18 cellular contexts compared by ENCODE assay signal in the genomic region with DNA sequence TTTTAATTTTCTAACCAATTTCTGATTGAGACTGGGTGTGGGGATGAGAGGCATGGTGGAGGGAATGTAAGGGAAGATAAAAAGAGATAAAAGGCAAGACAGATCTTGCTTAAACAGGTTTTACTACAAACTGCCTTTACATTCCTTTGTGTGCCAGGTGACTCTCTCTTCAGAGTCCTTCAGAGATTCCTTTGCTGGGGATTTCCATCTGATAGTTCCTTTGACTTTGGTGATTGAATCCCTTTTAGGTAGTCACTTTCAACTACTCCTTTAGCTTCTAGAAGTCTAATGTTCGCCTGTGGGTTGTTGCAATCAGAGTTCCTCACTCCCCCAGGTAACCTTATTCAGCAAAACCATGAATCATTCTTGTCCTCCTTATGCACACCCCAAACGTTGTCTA.
"Had no signal": no experiment of that assay in that cellular context is flagged by ENCODE, and none has a peak within 500 bp of the region (broad histone marks: within the 10 kb centered on the region; RNA-seq: fewer than 3 reads in every experiment).

No MANE protein-coding gene starts in this region.

- H3K4me1 Mint-ChIP-seq: activated CD8-positive, alpha-beta memory T cell treated with anti-CD3 and anti-CD28 coated beads, Interleukin-2, amount 10 ng/mL, durations not matched to agents 7 days and 5 days; activated naive CD4-positive, alpha-beta T cell treated with anti-CD3 and anti-CD28 coated beads, Interleukin-2, amount 10 ng/mL, durations not matched to agents 7 days and 5 days; naive thymus-derived CD4-positive, alpha-beta T cell; stimulated activated naive B cell treated with anti-CD40 and anti-IgM and Interleukin-4, amounts not matched to agents 10 μg/mL and 1 μg/mL and 100 μg/mL, for 72 hours had no signal

- H3K27ac Mint-ChIP-seq: activated CD4-positive, alpha-beta memory T cell treated with anti-CD3 and anti-CD28 coated beads for 36 hours; activated CD8-positive, alpha-beta memory T cell treated with anti-CD3 and anti-CD28 coated beads, Interleukin-2, amount 10 ng/mL, durations not matched to agents 7 days and 5 days; activated naive CD4-positive, alpha-beta T cell treated with anti-CD3 and anti-CD28 coated beads, Interleukin-2, amount 10 ng/mL, durations not matched to agents 7 days and 5 days; naive thymus-derived CD4-positive, alpha-beta T cell; stimulated activated naive B cell treated with anti-CD40 and anti-IgM and Interleukin-4, amounts not matched to agents 10 μg/mL and 1 μg/mL and 100 μg/mL, for 72 hours had no signal

- H2AFZ ChIP-seq: parathyroid adenoma had no signal

- H3K27me3 ChIP-seq: ascending aorta, esophagus squamous epithelium, neutrophil, thyroid gland, vagina had no signal

- H3K36me3 ChIP-seq: ascending aorta, esophagus squamous epithelium, neutrophil, thyroid gland, vagina had no signal

- H3K36me3 Mint-ChIP-seq: activated CD4-positive, alpha-beta memory T cell treated with anti-CD3 and anti-CD28 coated beads for 36 hours; activated CD8-positive, alpha-beta memory T cell treated with anti-CD3 and anti-CD28 coated beads, Interleukin-2, amount 10 ng/mL, durations not matched to agents 7 days and 5 days; activated naive CD4-positive, alpha-beta T cell treated with anti-CD3 and anti-CD28 coated beads, Interleukin-2, amount 10 ng/mL, durations not matched to agents 7 days and 5 days; naive thymus-derived CD4-positive, alpha-beta T cell; stimulated activated naive B cell treated with anti-CD40 and anti-IgM and Interleukin-4, amounts not matched to agents 10 μg/mL and 1 μg/mL and 100 μg/mL, for 72 hours had no signal

- H3K9me3 ChIP-seq: ascending aorta, esophagus squamous epithelium, mucosa of descending colon, neutrophil, thyroid gland, vagina had no signal

- H3K4me3 Mint-ChIP-seq: activated CD4-positive, alpha-beta memory T cell treated with anti-CD3 and anti-CD28 coated beads for 36 hours; activated CD8-positive, alpha-beta memory T cell treated with anti-CD3 and anti-CD28 coated beads, Interleukin-2, amount 10 ng/mL, durations not matched to agents 7 days and 5 days; activated naive CD4-positive, alpha-beta T cell treated with anti-CD3 and anti-CD28 coated beads, Interleukin-2, amount 10 ng/mL, durations not matched to agents 7 days and 5 days; naive thymus-derived CD4-positive, alpha-beta T cell; stimulated activated naive B cell treated with anti-CD40 and anti-IgM and Interleukin-4, amounts not matched to agents 10 μg/mL and 1 μg/mL and 100 μg/mL, for 72 hours had no signal

- ATAC-seq: activated CD8-positive, alpha-beta memory T cell treated with anti-CD3 and anti-CD28 coated beads, Interleukin-2, amount 10 ng/mL, durations not matched to agents 7 days and 5 days; left colon; mucosa of descending colon; naive thymus-derived CD4-positive, alpha-beta T cell; stimulated activated naive B cell treated with anti-CD40 and anti-IgM and Interleukin-4, amounts not matched to agents 10 μg/mL and 1 μg/mL and 100 μg/mL, for 72 hours had no signal

- DNase-seq: activated CD4-positive, alpha-beta memory T cell treated with anti-CD3 and anti-CD28 coated beads for 36 hours; activated CD8-positive, alpha-beta memory T cell treated with anti-CD3 and anti-CD28 coated beads, Interleukin-2, amount 10 ng/mL, durations not matched to agents 7 days and 5 days; activated naive CD4-positive, alpha-beta T cell treated with anti-CD3 and anti-CD28 coated beads, Interleukin-2, amount 10 ng/mL, durations not matched to agents 7 days and 5 days; activated T-cell treated with anti-CD3 and anti-CD28 coated beads, Interleukin-2, amount 50 U/mL, for 1 hour; esophagus squamous epithelium; glutamatergic neuron; left colon; mucosa of descending colon; naive thymus-derived CD4-positive, alpha-beta T cell; stimulated activated naive B cell treated with anti-CD40 and anti-IgM and Interleukin-4, amounts not matched to agents 10 μg/mL and 1 μg/mL and 100 μg/mL, for 72 hours; T-helper 1 cell; thyroid gland had no signal

- H3K27me3 Mint-ChIP-seq: activated CD4-positive, alpha-beta memory T cell treated with anti-CD3 and anti-CD28 coated beads for 36 hours; activated CD8-positive, alpha-beta memory T cell treated with anti-CD3 and anti-CD28 coated beads, Interleukin-2, amount 10 ng/mL, durations not matched to agents 7 days and 5 days; activated naive CD4-positive, alpha-beta T cell treated with anti-CD3 and anti-CD28 coated beads, Interleukin-2, amount 10 ng/mL, durations not matched to agents 7 days and 5 days; naive thymus-derived CD4-positive, alpha-beta T cell; stimulated activated naive B cell treated with anti-CD40 and anti-IgM and Interleukin-4, amounts not matched to agents 10 μg/mL and 1 μg/mL and 100 μg/mL, for 72 hours had no signal

- H3K4me1 ChIP-seq: ascending aorta, esophagus squamous epithelium, parathyroid adenoma, thyroid gland, vagina had no signal

- H3K9ac ChIP-seq: parathyroid adenoma had no signal

- H3K27ac ChIP-seq: ascending aorta, esophagus squamous epithelium, neutrophil, parathyroid adenoma, thyroid gland, vagina, VCaP had no signal

- H3K9me3 Mint-ChIP-seq: activated CD4-positive, alpha-beta memory T cell treated with anti-CD3 and anti-CD28 coated beads for 36 hours; activated naive CD4-positive, alpha-beta T cell treated with anti-CD3 and anti-CD28 coated beads, Interleukin-2, amount 10 ng/mL, durations not matched to agents 7 days and 5 days; stimulated activated naive B cell treated with anti-CD40 and anti-IgM and Interleukin-4, amounts not matched to agents 10 μg/mL and 1 μg/mL and 100 μg/mL, for 72 hours had no signal

- H3K4me3 ChIP-seq: ascending aorta, esophagus squamous epithelium, lung, mucosa of descending colon, thyroid gland, vagina had no signal

- H3K79me2 ChIP-seq: parathyroid adenoma had no signal
